Comparison of ENCODE assay signal across 33 cellular contexts in the genomic region with DNA sequence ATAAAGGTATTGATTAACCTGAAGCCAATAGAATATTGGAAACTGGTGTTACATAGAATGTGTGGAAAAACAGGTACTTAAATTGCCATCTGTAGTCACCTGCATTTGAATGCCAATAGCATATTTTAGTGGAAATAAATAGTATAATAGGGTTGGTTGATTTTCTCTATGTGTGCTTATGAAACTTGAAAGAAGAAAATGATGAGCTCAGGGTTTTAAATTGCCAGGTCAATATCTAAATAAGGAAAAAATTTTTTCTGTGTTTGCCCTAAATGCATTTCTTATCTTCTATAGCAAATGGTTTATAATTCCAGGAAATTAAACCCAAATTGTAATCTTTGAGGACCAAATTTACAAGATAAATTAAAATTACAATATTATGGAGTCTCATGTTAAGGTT.
"Had no signal": no experiment of that assay in that cellular context is flagged by ENCODE, and none has a peak within 500 bp of the region (broad histone marks: within the 10 kb centered on the region; RNA-seq: fewer than 3 reads in every experiment).

No MANE protein-coding gene starts in this region.

- FAIRE-seq: astrocyte, bronchial epithelial cell had no signal

- H3K27ac ChIP-seq: adrenal gland, ascending aorta, body of pancreas, brain microvascular endothelial cell, breast epithelium, cardiac muscle cell had no signal

- H3K4me1 ChIP-seq: adrenal gland, ascending aorta, body of pancreas, breast epithelium had no signal

- DNase-seq: activated effector memory CD4-positive, alpha-beta T cell treated with anti-CD3 and anti-CD28 coated beads, Interleukin-2, amount 50 U/mL, for 16 hours; activated effector memory CD4-positive, alpha-beta T cell treated with Interleukin-2 at 50 U/mL for 16 hours; activated gamma-delta T cell; activated gamma-delta T cell treated with Interleukin-2 at 50 U/mL for 16 hours; activated naive CD4-positive, alpha-beta T cell treated with anti-CD3 and anti-CD28 coated beads for 36 hours; activated naive CD4-positive, alpha-beta T cell treated with anti-CD3 and anti-CD28 coated beads, Interleukin-2, amount 10 ng/mL, durations not matched to agents 7 days and 5 days; activated naive CD4-positive, alpha-beta T cell treated with anti-CD3 and anti-CD28 coated beads, Interleukin-2, amount 50 U/mL, for 16 hours; activated naive CD4-positive, alpha-beta T cell treated with Interleukin-2 at 50 U/mL for 16 hours; activated naive CD8-positive, alpha-beta T cell treated with anti-CD3 and anti-CD28 coated beads for 36 hours; activated naive CD8-positive, alpha-beta T cell treated with anti-CD3 and anti-CD28 coated beads, Interleukin-2, amount 10 ng/mL, durations not matched to agents 7 days and 5 days; activated naive CD8-positive, alpha-beta T cell treated with anti-CD3 and anti-CD28 coated beads, Interleukin-2, amount 50 U/mL, for 24 hours; activated T-cell treated with anti-CD3 and anti-CD28 coated beads, Interleukin-2, amount 50 U/mL, for 1 hour; activated T-cell treated with anti-CD3 and anti-CD28 coated beads, Interleukin-2, amount 50 U/mL, for 24 hours; activated T-cell treated with anti-CD3 and anti-CD28 coated beads, Interleukin-2, amount 50 U/mL, for 4 hours; activated T-cell treated with anti-CD3 and anti-CD28 coated beads, Interleukin-2, amount 50 U/mL, for 48 hours; activated T-cell treated with anti-CD3 and anti-CD28 coated beads, Interleukin-2, amount 50 U/mL, for 72 hours; adrenal gland; amniotic stem cell; amygdala; anterior cingulate cortex; aorta; body of pancreas; brain microvascular endothelial cell; caudate nucleus; central memory CD4-positive, alpha-beta T cell; cerebellar nuclear complex had no signal

- H3K9me3 ChIP-seq: adrenal gland, ascending aorta, body of pancreas, breast epithelium had no signal

- ATAC-seq: activated naive CD4-positive, alpha-beta T cell treated with anti-CD3 and anti-CD28 coated beads, Interleukin-2, amount 50 U/mL, for 72 hours; activated naive CD8-positive, alpha-beta T cell treated with anti-CD3 and anti-CD28 coated beads, Interleukin-2, amount 50 U/mL, for 24 hours; activated T-cell treated with anti-CD3 and anti-CD28 coated beads, Interleukin-2, amount 50 U/mL, for 4 hours; activated T-cell treated with anti-CD3 and anti-CD28 coated beads, Interleukin-2, amount 50 U/mL, for 72 hours; activated T-helper 17 cell treated with anti-CD3 and anti-CD28 coated beads, Interleukin-2, amount 50 U/mL, for 72 hours; body of pancreas had no signal

- H3K4me3 ChIP-seq: adrenal gland, ascending aorta, body of pancreas, breast epithelium, cardiac muscle cell had no signal

- H3K27me3 ChIP-seq: adrenal gland, ascending aorta, body of pancreas, brain microvascular endothelial cell, breast epithelium, cardiac muscle cell had no signal

- H3K36me3 ChIP-seq: adrenal gland, ascending aorta, brain microvascular endothelial cell, breast epithelium, cardiac muscle cell had no signal
